In the genomic region with DNA sequence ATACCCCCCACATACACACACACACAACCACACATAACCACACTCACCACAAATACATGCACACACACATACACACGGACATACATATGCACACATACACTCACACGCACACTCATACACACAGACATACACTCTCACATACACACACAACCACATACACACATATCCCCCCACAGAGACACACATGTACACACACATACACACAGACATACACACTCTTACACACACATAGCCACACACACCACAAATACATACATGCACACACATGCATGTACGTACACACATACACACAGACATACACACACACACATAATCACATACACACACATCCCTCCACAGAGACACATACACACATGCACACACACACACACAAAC, we compare ENCODE assay signal across 17 cellular contexts. TPM values are rescaled to one million over a fixed set of nuclear protein-coding genes. Genes with fewer than 3 reads are reported as not detected.
DNase-seq lines count a peak whose midpoint lies in the region; ATAC-seq, FAIRE-seq and TF ChIP-seq lines count a peak whose summit lies in the region.
"Had no signal": no experiment of that assay in that cellular context is flagged by ENCODE, and none has a peak within 500 bp of the region (broad histone marks: within the 10 kb centered on the region; RNA-seq: fewer than 3 reads in every experiment).

No MANE protein-coding gene starts in this region.

- no peak overlapping the region for H3K4me2 ChIP-seq in HepG2 (ENCODE audit: low read depth, low read length)
- no peak overlapping the region for H3K4me2 ChIP-seq in H1 (ENCODE audit: insufficient read depth in 1 of 2, low read depth in 2 of 2, low read length in 2 of 2)
- H3K4me2 ChIP-seq: BLaER1 had no signal

- H3K27me3 ChIP-seq in HepG2 (ENCODE audit: control insufficient read depth in 1 of 2, insufficient read depth in 2 of 2, low read length in 2 of 2) (0 out of 5 replicates have a peak, but pooled peaks cover 0 to 6% of the 10 kb centered on the region in 2 experiments), right lobe of liver (no peaks in the 10 kb centered on the region), H1 (replicated peaks in 1 of 4; ENCODE audit: control insufficient read depth in 3 of 4, extremely low read depth in 1 of 4, insufficient read depth in 3 of 4, low read length in 3 of 4) (no peaks in the 10 kb centered on the region), left ventricle myocardium inferior (ENCODE audit: low read depth) (peaks cover 72% of the 10 kb centered on the region)
- H3K27me3 ChIP-seq: BLaER1 had no signal

- in situ Hi-C loops in HepG2 (cut with HindIII; ENCODE audit: extremely low pct_ligation_motif_present, low pct_unique_long_range_greater_than_20kb): no loop called here

- CTCF ChIA-PET in HepG2 (lab: Yijun Ruan, JAX; ENCODE audit: low intra/inter-chr PET ratio, low total read pairs): no interaction called here
- CTCF ChIA-PET in H1 (lab: Charles Lee; ENCODE audit: partially characterized antibody): interaction anchor here (2.6 to 4.4 kb wide), 3 partner anchors 12 to 30 kb away, joined by 13 to 27 read pairs (median 15); no protein-coding TSS in a partner anchor

- no peaks in the 10 kb centered on the region for H3K79me2 ChIP-seq in HepG2 (ENCODE audit: insufficient read depth, low read length)
- H3K79me2 ChIP-seq in H1 (ENCODE audit: control insufficient read depth in 1 of 2, insufficient read depth in 2 of 2, low read length in 2 of 2): no peaks in the 10 kb centered on the region; a peak in 1 of 4 replicates

- H3K36me3 ChIP-seq in HepG2 (replicated peaks in 1 of 2; ENCODE audit: control insufficient read depth in 1 of 2, insufficient read depth in 2 of 2, low read length in 2 of 2) (no peaks in the 10 kb centered on the region), right lobe of liver (no peaks in the 10 kb centered on the region), H1 (ENCODE audit: control insufficient read depth in 2 of 4, insufficient read depth in 4 of 4, low read length in 3 of 4) (no peaks in the 10 kb centered on the region), left ventricle myocardium inferior (no peaks in the 10 kb centered on the region)
- H3K36me3 ChIP-seq: BLaER1, HAP-1 had no signal

- no peak overlapping the region for H2BK20ac ChIP-seq in H1 (ENCODE audit: low read length)

- no peak for TF ChIP-seq EP300 in HepG2 (IDR thresholded peaks at IDR 0.05; ENCODE audit: low read depth in 2 of 2, low read length in 2 of 2)
- TF ChIP-seq EP300 in HepG2 (CRISPR knock-in tag; IDR thresholded peaks at IDR 0.05; ENCODE audit: borderline replicate concordance): no peak
- TF ChIP-seq EP300 in H1 (IDR thresholded peaks at IDR 0.05; ENCODE audit: borderline replicate concordance in 1 of 2, low read depth in 2 of 2, low read length in 2 of 2): no peak

- H3K9me3 ChIP-seq in HepG2 (ENCODE audit: low read length) (no peaks in the 10 kb centered on the region), right lobe of liver (no peaks in the 10 kb centered on the region), H1 (ENCODE audit: insufficient read depth in 2 of 2, low read depth in 1 of 2, low read length in 1 of 2) (no peaks in the 10 kb centered on the region), left ventricle myocardium inferior (replicated peaks) (no peaks in the 10 kb centered on the region)
- H3K9me3 ChIP-seq: BLaER1, Caco-2, HAP-1 had no signal

- no peak overlapping the region for H3K4me3 ChIP-seq in HepG2 (replicated peaks in 1 of 3; ENCODE audit: insufficient read depth in 1 of 3, low read depth in 2 of 3, low read length in 3 of 3)
- H3K4me3 ChIP-seq in right lobe of liver: no peak overlapping the region
- no peak overlapping the region for H3K4me3 ChIP-seq in H1 (ENCODE audit: extremely low read depth in 1 of 4, insufficient read depth in 2 of 4, low read depth in 3 of 4, low read length in 4 of 4)
- H3K4me3 ChIP-seq in left ventricle myocardium inferior: no peak overlapping the region
- H3K4me3 ChIP-seq: BLaER1, HAP-1 had no signal

- H3K4me1 ChIP-seq in HepG2 (ENCODE audit: insufficient read depth, low read length) (0 out of 2 replicates have a peak, but pooled peaks cover 5% of the 10 kb centered on the region), right lobe of liver (no peaks in the 10 kb centered on the region), H1 (replicated peaks in 1 of 4; ENCODE audit: control insufficient read depth in 3 of 4, insufficient read depth in 4 of 4, low read length in 3 of 4) (peaks cover 0 to 11% (median 4%) of the 10 kb centered on the region in 4 experiments; a peak in 3 of 7 replicates), left ventricle myocardium inferior (no peaks in the 10 kb centered on the region)
- H3K4me1 ChIP-seq: BLaER1, Caco-2, HAP-1 had no signal

- H3K9ac ChIP-seq in HepG2 (ENCODE audit: insufficient read depth, low read depth, low read length) (no peak overlapping the region), H1 (replicated peaks in 1 of 4; ENCODE audit: extremely low read depth in 1 of 4, low read depth in 3 of 4, low read length in 3 of 4) (no peak overlapping the region)
- H3K9ac ChIP-seq: BLaER1 had no signal

- H4K8ac ChIP-seq in H1 (ENCODE audit: extremely low read depth, insufficient read depth, low read length): no peak overlapping the region

- no peak overlapping the region for H2AFZ ChIP-seq in HepG2 (ENCODE audit: low read length)
- no peak overlapping the region for H2AFZ ChIP-seq in H1 (ENCODE audit: low read length)

- no peak for DNase-seq in HepG2 (ENCODE audit: low spot score)
- no peak for DNase-seq in right lobe of liver
- DNase-seq in H1 (ENCODE audit: low read depth in 1 of 2, low spot score in 2 of 2): no peak
- no peak for DNase-seq in urothelium cell line (ENCODE audit: low spot score)
- DNase-seq in left ventricle myocardium inferior: no peak
- DNase-seq in midbrain (lab: John Stamatoyannopoulos, UW): no peak
- DNase-seq: AML-193; Caco-2; CD8-positive, alpha-beta memory T cell; DMS53; GOT3; KBM-7 had no signal

- TF ChIP-seq RAD21 in HepG2 (CRISPR knock-in tag; IDR thresholded peaks at IDR 0.05): no peak
- no peak for TF ChIP-seq RAD21 in H1 (IDR thresholded peaks at IDR 0.05 in 1 of 2, conservative IDR thresholded peaks at IDR 0.05 in 1 of 2; ENCODE audit: low read depth in 2 of 2, low read length in 2 of 2)

- WGBS in HepG2 (ENCODE audit: low lambda C conversion rate): 60% methylated on average over 3 of the region's 3 CpGs
- WGBS in right lobe of liver (ENCODE audit: insufficient coverage, low coverage, low lambda C conversion rate, missing lambda C conversion rate): 81% methylated on average over 3 of the region's 3 CpGs
- 90% methylated on average over 3 of the region's 3 CpGs; no CpG with 5 or more reads in 1 of the 2 experiments for WGBS in H1 (ENCODE audit: extremely low coverage in 1 of 2, insufficient coverage in 1 of 2, insufficient read length in 1 of 2, insufficient replicate concordance in 2 of 2, low coverage in 1 of 2, low lambda C conversion rate in 2 of 2, missing lambda C conversion rate in 1 of 2), 2 experiments

- POLR2A ChIA-PET in HepG2 (lab: Yijun Ruan, JAX): no interaction called here
- POLR2A ChIA-PET in H1 (lab: Charles Lee; ENCODE audit: partially characterized antibody): no interaction called here

- peak overlapping the region; percentile 86 for H3K4ac ChIP-seq in H1 (replicated peaks; ENCODE audit: insufficient read length, low read depth, low read length)

- peak overlapping the region; percentile 95 for H3K56ac ChIP-seq in H1 (replicated peaks; ENCODE audit: insufficient read length, low read depth, low read length)

- peak overlapping the region; percentile 73; the same call in 1 of the 2 replicates for H2BK5ac ChIP-seq in H1 (ENCODE audit: low read depth, low read length)

- H2BK15ac ChIP-seq in H1 (ENCODE audit: low read length): peak overlapping the region; percentile 41; the same call in 1 of the 2 replicates

- ATAC-seq in HepG2: no peak
- ATAC-seq in right lobe of liver: no peak

- no peaks in the 10 kb centered on the region for H3K79me1 ChIP-seq in H1 (ENCODE audit: low read depth, low read length)

- no peaks in the 10 kb centered on the region for H4K20me1 ChIP-seq in HepG2 (ENCODE audit: insufficient read depth, low read length)
- H4K20me1 ChIP-seq in H1 (replicated peaks in 1 of 2; ENCODE audit: control insufficient read depth in 1 of 2, insufficient read depth in 2 of 2, low read length in 2 of 2): peaks cover 0 to 11% of the 10 kb centered on the region in 2 experiments
- H4K20me1 ChIP-seq: BLaER1 had no signal

- no TSS peak for BruUV-seq in HepG2 (replicated peaks; lab: Mats Ljungman, UMichigan)

- H4K5ac ChIP-seq in H1 (ENCODE audit: insufficient read length, low read depth, low read length): no peak overlapping the region

- H2BK120ac ChIP-seq in H1 (replicated peaks; ENCODE audit: low read depth, low read length): no peak overlapping the region

- H3K27ac ChIP-seq in HepG2 (ENCODE audit: extremely low read length, insufficient read depth, low read length) (no peak overlapping the region), right lobe of liver (no peak overlapping the region), H1 (ENCODE audit: low read depth, low read length) (no peak overlapping the region), left ventricle myocardium inferior (replicated peaks) (no peak overlapping the region)
- H3K27ac ChIP-seq: 22Rv1, BLaER1 had no signal

- H3K14ac ChIP-seq in H1 (ENCODE audit: insufficient read length): no peak overlapping the region

- no peak overlapping the region for H3K23ac ChIP-seq in H1 (ENCODE audit: insufficient read length)

- peaks cover 12% of the 10 kb centered on the region; the same call in 1 of the 2 replicates for H3K23me2 ChIP-seq in H1 (ENCODE audit: low read depth, low read length)

- TF ChIP-seq CTCF in HepG2 (CRISPR knock-in tag; IDR thresholded peaks at IDR 0.05) (no peak), right lobe of liver (IDR thresholded peaks at IDR 0.05) (no peak), H1 (IDR thresholded peaks at IDR 0.05; ENCODE audit: control extremely low read depth in 1 of 3, insufficient read depth in 1 of 3, low read depth in 1 of 3, low read length in 3 of 3) (no peak), left ventricle myocardium inferior (IDR thresholded peaks at IDR 0.05; ENCODE audit: borderline replicate concordance) (no peak)

- FAIRE-seq in HepG2 (lab: Jason Lieb, UNC) (peak; percentile 56), H1 (lab: Jason Lieb, UNC) (no peak), urothelium cell line (lab: Jason Lieb, UNC) (peak; percentile 98)
- FAIRE-seq: GM18507 had no signal

- peak overlapping the region; percentile 65; the same call in 1 of the 2 replicates for H2BK12ac ChIP-seq in H1 (ENCODE audit: low read depth, low read length)

- intact Hi-C loops in HepG2 (cut with micrococcal nuclease; ENCODE audit: unreplicated experiment) (no loop called here), right lobe of liver (cut with DNase I) (no loop called here), left ventricle myocardium inferior (cut with micrococcal nuclease) (no loop called here)

- H3K18ac ChIP-seq in H1 (ENCODE audit: extremely low read depth, low read length): no peak overlapping the region

- TF ChIP-seq POLR2A in HepG2 (IDR thresholded peaks at IDR 0.05; ENCODE audit: insufficient read depth in 1 of 2, low read depth in 2 of 2, low read length in 2 of 2) (no peak), right lobe of liver (IDR thresholded peaks at IDR 0.05) (no peak), H1 (IDR thresholded peaks at IDR 0.05; ENCODE audit: control extremely low read depth in 1 of 2, low read depth in 2 of 2, low read length in 2 of 2) (no peak)

- peak overlapping the region; percentile 81 for H4K91ac ChIP-seq in H1 (replicated peaks; ENCODE audit: insufficient read length, low read length)

- H2AK5ac ChIP-seq in H1 (ENCODE audit: low read depth, low read length): peak overlapping the region; percentile 89; the same call in 1 of the 2 replicates

RNA-seq across cellular contexts. Expression of a gene that starts 25.5 kb away (rescaled TPM):
- total RNA-seq in HepG2 (2016; rRNA removed; fragmentation: Illumina TruSeq; extraction: Trizol) (not detected in 2 replicates), right lobe of liver (100 to 1,000 TPM in 4 of 6 experiments, 10 to 100 TPM in 2; 69.8 to 330 (median 152) TPM), left ventricle myocardium inferior (96.2 TPM)
- not detected in 2 replicates for total RNA-seq in HepG2 (2016; cell fraction: cytosol; rRNA removed; fragmentation: Illumina TruSeq; extraction: Trizol; ENCODE audit: low read depth)
- total RNA-seq in HepG2 (2016; cell fraction: insoluble cytoplasmic fraction; rRNA removed; fragmentation: Illumina TruSeq; extraction: Trizol): not detected in 2 replicates
- total RNA-seq in HepG2 (2016; cell fraction: membrane; rRNA removed; fragmentation: Illumina TruSeq; extraction: Trizol): not detected in 2 replicates
- total RNA-seq in HepG2 (2016; cell fraction: nucleus; rRNA removed; fragmentation: Illumina TruSeq; extraction: Trizol): not detected in 2 replicates
- polyA plus RNA-seq in HepG2 (2011; rRNA removed) (not detected in 2 replicates), H1 (2011; rRNA removed) (not detected in 2 replicates)
- not detected in 2 replicates for polyA plus RNA-seq in HepG2 (2011; cell fraction: cytosol; rRNA removed)
- not detected in 2 replicates for polyA plus RNA-seq in HepG2 (2011; cell fraction: nucleus; rRNA removed)
- not detected in 2 replicates for polyA plus RNA-seq in HepG2 (2012)
- polyA plus RNA-seq in HepG2 (2016; cell fraction: cytosol; fragmentation: Illumina TruSeq; extraction: Trizol; ENCODE audit: low read depth): not detected in 2 replicates
- not detected in 2 replicates for polyA plus RNA-seq in HepG2 (2016; cell fraction: insoluble cytoplasmic fraction; fragmentation: Illumina TruSeq; extraction: Trizol; ENCODE audit: low read depth)
- polyA plus RNA-seq in HepG2 (2016; cell fraction: membrane; fragmentation: Illumina TruSeq; extraction: Trizol; ENCODE audit: low read depth): not detected in 2 replicates
- not detected in 2 replicates for polyA plus RNA-seq in HepG2 (2016; cell fraction: nucleus; fragmentation: Illumina TruSeq; extraction: Trizol; ENCODE audit: insufficient read depth, low read depth)
- not detected in 2 replicates for polyA minus RNA-seq in HepG2 (2011; rRNA and poly(A)+ RNA removed; ENCODE audit: low replicate concordance)
- not detected in 2 replicates for polyA minus RNA-seq in HepG2 (2011; cell fraction: cytosol; rRNA and poly(A)+ RNA removed)
- not detected in 2 replicates for polyA minus RNA-seq in HepG2 (2011; cell fraction: nucleus; rRNA and poly(A)+ RNA removed)
- total RNA-seq in H1 (2021; fragmentation: NEBNext Ultra II Directional; extraction: Animal tissue kit (Norgen Biotek cat#: 25700)): not detected in 2 replicates
- polyA plus RNA-seq in H1 (2011; cell fraction: cytosol; rRNA removed): not detected
- not detected for polyA plus RNA-seq in H1 (2011; cell fraction: nucleus; rRNA removed)
- polyA plus RNA-seq in H1 (2012, experiment 1 of 2): not detected in 4 replicates
- polyA plus RNA-seq in H1 (2012, experiment 2 of 2): not detected
- polyA plus RNA-seq in H1 (2013, experiment 1 of 2): not detected
- not detected for polyA plus RNA-seq in H1 (2013, experiment 2 of 2)
- not detected in 2 replicates for polyA minus RNA-seq in H1 (2011; rRNA and poly(A)+ RNA removed)
- polyA minus RNA-seq in H1 (2011; cell fraction: cytosol; rRNA and poly(A)+ RNA removed): not detected
- polyA minus RNA-seq in H1 (2011; cell fraction: nucleus; rRNA and poly(A)+ RNA removed): not detected
- total RNA-seq: Caco-2, Daoy had no signal
- polyA plus RNA-seq: CD8-positive, alpha-beta memory T cell had no signal

RNA-seq across cellular contexts. Expression of a gene that starts 32.1 kb away (rescaled TPM):
- 0.11 TPM in 1 of 2 replicates, not detected in the other for total RNA-seq in HepG2 (2016; rRNA removed; fragmentation: Illumina TruSeq; extraction: Trizol)
- total RNA-seq in HepG2 (2016; cell fraction: cytosol; rRNA removed; fragmentation: Illumina TruSeq; extraction: Trizol; ENCODE audit: low read depth): not detected in 2 replicates
- not detected in 2 replicates for total RNA-seq in HepG2 (2016; cell fraction: insoluble cytoplasmic fraction; rRNA removed; fragmentation: Illumina TruSeq; extraction: Trizol)
- total RNA-seq in HepG2 (2016; cell fraction: membrane; rRNA removed; fragmentation: Illumina TruSeq; extraction: Trizol): 0.06 TPM in 1 of 2 replicates, not detected in the other
- total RNA-seq in HepG2 (2016; cell fraction: nucleus; rRNA removed; fragmentation: Illumina TruSeq; extraction: Trizol): not detected in 2 replicates
- 0.03 TPM in 2 replicates for polyA plus RNA-seq in HepG2 (2011; rRNA removed)
- polyA plus RNA-seq in HepG2 (2011; cell fraction: cytosol; rRNA removed): not detected in 2 replicates
- polyA plus RNA-seq in HepG2 (2011; cell fraction: nucleus; rRNA removed): 0.03 TPM in 1 of 2 replicates, not detected in the other
- polyA plus RNA-seq in HepG2 (2012): not detected in 2 replicates
- not detected in 2 replicates for polyA plus RNA-seq in HepG2 (2016; cell fraction: cytosol; fragmentation: Illumina TruSeq; extraction: Trizol; ENCODE audit: low read depth)
- polyA plus RNA-seq in HepG2 (2016; cell fraction: insoluble cytoplasmic fraction; fragmentation: Illumina TruSeq; extraction: Trizol; ENCODE audit: low read depth): not detected in 2 replicates
- not detected in 2 replicates for polyA plus RNA-seq in HepG2 (2016; cell fraction: membrane; fragmentation: Illumina TruSeq; extraction: Trizol; ENCODE audit: low read depth)
- not detected in 2 replicates for polyA plus RNA-seq in HepG2 (2016; cell fraction: nucleus; fragmentation: Illumina TruSeq; extraction: Trizol; ENCODE audit: insufficient read depth, low read depth)
- 0.78 and 4.6 TPM in 2 replicates for polyA minus RNA-seq in HepG2 (2011; rRNA and poly(A)+ RNA removed; ENCODE audit: low replicate concordance)
- not detected in 2 replicates for polyA minus RNA-seq in HepG2 (2011; cell fraction: cytosol; rRNA and poly(A)+ RNA removed)
- not detected in 2 replicates for polyA minus RNA-seq in HepG2 (2011; cell fraction: nucleus; rRNA and poly(A)+ RNA removed)
- 1 to 10 TPM in 2 of 6 experiments, under 1 TPM in 4; 0.24 to 1.8 (median 0.62) TPM for total RNA-seq in right lobe of liver
- total RNA-seq in H1 (2021; fragmentation: NEBNext Ultra II Directional; extraction: Animal tissue kit (Norgen Biotek cat#: 25700)): 15.7 and 17.2 TPM in 2 replicates
- polyA plus RNA-seq in H1 (2011; rRNA removed): 15.8 and 23.8 TPM in 2 replicates
- polyA plus RNA-seq in H1 (2011; cell fraction: cytosol; rRNA removed): 10.4 TPM
- polyA plus RNA-seq in H1 (2011; cell fraction: nucleus; rRNA removed): 15.7 TPM
- polyA plus RNA-seq in H1 (2012, experiment 1 of 2): 7.6 to 17.8 TPM (median 13.6 TPM) in 4 replicates
- polyA plus RNA-seq in H1 (2012, experiment 2 of 2): 8.3 TPM
- 15.2 TPM for polyA plus RNA-seq in H1 (2013, experiment 1 of 2)
- 16.6 TPM for polyA plus RNA-seq in H1 (2013, experiment 2 of 2)
- polyA minus RNA-seq in H1 (2011; rRNA and poly(A)+ RNA removed): 22.7 and 23.1 TPM in 2 replicates
- 16.6 TPM for polyA minus RNA-seq in H1 (2011; cell fraction: cytosol; rRNA and poly(A)+ RNA removed)
- polyA minus RNA-seq in H1 (2011; cell fraction: nucleus; rRNA and poly(A)+ RNA removed): 15.3 TPM
- 2.0 TPM for total RNA-seq in left ventricle myocardium inferior
- polyA plus RNA-seq: CD8-positive, alpha-beta memory T cell had no signal

RNA-seq across cellular contexts. Expression of a gene that starts 35.1 kb away (rescaled TPM):
- total RNA-seq in HepG2 (2016; rRNA removed; fragmentation: Illumina TruSeq; extraction: Trizol): not detected in 2 replicates
- total RNA-seq in HepG2 (2016; cell fraction: cytosol; rRNA removed; fragmentation: Illumina TruSeq; extraction: Trizol; ENCODE audit: low read depth): not detected in 2 replicates
- total RNA-seq in HepG2 (2016; cell fraction: insoluble cytoplasmic fraction; rRNA removed; fragmentation: Illumina TruSeq; extraction: Trizol): not detected in 2 replicates
- total RNA-seq in HepG2 (2016; cell fraction: membrane; rRNA removed; fragmentation: Illumina TruSeq; extraction: Trizol): not detected in 2 replicates
- total RNA-seq in HepG2 (2016; cell fraction: nucleus; rRNA removed; fragmentation: Illumina TruSeq; extraction: Trizol): not detected in 2 replicates
- not detected in 2 replicates for polyA plus RNA-seq in HepG2 (2011; rRNA removed)
- not detected in 2 replicates for polyA plus RNA-seq in HepG2 (2011; cell fraction: cytosol; rRNA removed)
- not detected in 2 replicates for polyA plus RNA-seq in HepG2 (2011; cell fraction: nucleus; rRNA removed)
- not detected in 2 replicates for polyA plus RNA-seq in HepG2 (2012)
- polyA plus RNA-seq in HepG2 (2016; cell fraction: cytosol; fragmentation: Illumina TruSeq; extraction: Trizol; ENCODE audit: low read depth): not detected in 2 replicates
- polyA plus RNA-seq in HepG2 (2016; cell fraction: insoluble cytoplasmic fraction; fragmentation: Illumina TruSeq; extraction: Trizol; ENCODE audit: low read depth): not detected in 2 replicates
- polyA plus RNA-seq in HepG2 (2016; cell fraction: membrane; fragmentation: Illumina TruSeq; extraction: Trizol; ENCODE audit: low read depth): not detected in 2 replicates
- polyA plus RNA-seq in HepG2 (2016; cell fraction: nucleus; fragmentation: Illumina TruSeq; extraction: Trizol; ENCODE audit: insufficient read depth, low read depth): not detected in 2 replicates
- polyA minus RNA-seq in HepG2 (2011; rRNA and poly(A)+ RNA removed; ENCODE audit: low replicate concordance): not detected in 2 replicates
- polyA minus RNA-seq in HepG2 (2011; cell fraction: cytosol; rRNA and poly(A)+ RNA removed): not detected in 2 replicates
- not detected in 2 replicates for polyA minus RNA-seq in HepG2 (2011; cell fraction: nucleus; rRNA and poly(A)+ RNA removed)
- 100 to 1,000 TPM in 2 of 6 experiments, 10 to 100 TPM in 4; 63.3 to 305 (median 71.9) TPM for total RNA-seq in right lobe of liver
- total RNA-seq in H1 (2021; fragmentation: NEBNext Ultra II Directional; extraction: Animal tissue kit (Norgen Biotek cat#: 25700)): not detected in 2 replicates
- polyA plus RNA-seq in H1 (2011; rRNA removed): not detected in 2 replicates
- polyA plus RNA-seq in H1 (2011; cell fraction: cytosol; rRNA removed): not detected
- not detected for polyA plus RNA-seq in H1 (2011; cell fraction: nucleus; rRNA removed)
- not detected in 4 replicates for polyA plus RNA-seq in H1 (2012, experiment 1 of 2)
- polyA plus RNA-seq in H1 (2012, experiment 2 of 2): not detected
- not detected for polyA plus RNA-seq in H1 (2013, experiment 1 of 2)
- not detected for polyA plus RNA-seq in H1 (2013, experiment 2 of 2)
- not detected in 2 replicates for polyA minus RNA-seq in H1 (2011; rRNA and poly(A)+ RNA removed)
- not detected for polyA minus RNA-seq in H1 (2011; cell fraction: cytosol; rRNA and poly(A)+ RNA removed)
- polyA minus RNA-seq in H1 (2011; cell fraction: nucleus; rRNA and poly(A)+ RNA removed): not detected
- 76.6 TPM for total RNA-seq in left ventricle myocardium inferior
- total RNA-seq: Caco-2, Daoy had no signal
- polyA plus RNA-seq: CD8-positive, alpha-beta memory T cell had no signal

RNA-seq across cellular contexts. Expression of a gene that starts 42.1 kb away (rescaled TPM):
- total RNA-seq in HepG2 (2016; rRNA removed; fragmentation: Illumina TruSeq; extraction: Trizol): not detected in 2 replicates
- not detected in 2 replicates for total RNA-seq in HepG2 (2016; cell fraction: cytosol; rRNA removed; fragmentation: Illumina TruSeq; extraction: Trizol; ENCODE audit: low read depth)
- total RNA-seq in HepG2 (2016; cell fraction: insoluble cytoplasmic fraction; rRNA removed; fragmentation: Illumina TruSeq; extraction: Trizol): not detected in 2 replicates
- not detected in 2 replicates for total RNA-seq in HepG2 (2016; cell fraction: membrane; rRNA removed; fragmentation: Illumina TruSeq; extraction: Trizol)
- total RNA-seq in HepG2 (2016; cell fraction: nucleus; rRNA removed; fragmentation: Illumina TruSeq; extraction: Trizol): not detected in 2 replicates
- not detected in 2 replicates for polyA plus RNA-seq in HepG2 (2011; rRNA removed)
- not detected in 2 replicates for polyA plus RNA-seq in HepG2 (2011; cell fraction: cytosol; rRNA removed)
- not detected in 2 replicates for polyA plus RNA-seq in HepG2 (2011; cell fraction: nucleus; rRNA removed)
- not detected in 2 replicates for polyA plus RNA-seq in HepG2 (2012)
- not detected in 2 replicates for polyA plus RNA-seq in HepG2 (2016; cell fraction: cytosol; fragmentation: Illumina TruSeq; extraction: Trizol; ENCODE audit: low read depth)
- polyA plus RNA-seq in HepG2 (2016; cell fraction: insoluble cytoplasmic fraction; fragmentation: Illumina TruSeq; extraction: Trizol; ENCODE audit: low read depth): not detected in 2 replicates
- polyA plus RNA-seq in HepG2 (2016; cell fraction: membrane; fragmentation: Illumina TruSeq; extraction: Trizol; ENCODE audit: low read depth): not detected in 2 replicates
- not detected in 2 replicates for polyA plus RNA-seq in HepG2 (2016; cell fraction: nucleus; fragmentation: Illumina TruSeq; extraction: Trizol; ENCODE audit: insufficient read depth, low read depth)
- not detected in 2 replicates for polyA minus RNA-seq in HepG2 (2011; rRNA and poly(A)+ RNA removed; ENCODE audit: low replicate concordance)
- polyA minus RNA-seq in HepG2 (2011; cell fraction: cytosol; rRNA and poly(A)+ RNA removed): not detected in 2 replicates
- not detected in 2 replicates for polyA minus RNA-seq in HepG2 (2011; cell fraction: nucleus; rRNA and poly(A)+ RNA removed)
- 100 to 1,000 TPM in 2 of 6 experiments, 10 to 100 TPM in 4; 66.3 to 227 (median 75.0) TPM for total RNA-seq in right lobe of liver
- not detected in 2 replicates for total RNA-seq in H1 (2021; fragmentation: NEBNext Ultra II Directional; extraction: Animal tissue kit (Norgen Biotek cat#: 25700))
- not detected in 2 replicates for polyA plus RNA-seq in H1 (2011; rRNA removed)
- not detected for polyA plus RNA-seq in H1 (2011; cell fraction: cytosol; rRNA removed)
- not detected for polyA plus RNA-seq in H1 (2011; cell fraction: nucleus; rRNA removed)
- polyA plus RNA-seq in H1 (2012, experiment 1 of 2): not detected in 4 replicates
- polyA plus RNA-seq in H1 (2012, experiment 2 of 2): not detected
- polyA plus RNA-seq in H1 (2013, experiment 1 of 2): not detected
- not detected for polyA plus RNA-seq in H1 (2013, experiment 2 of 2)
- not detected in 2 replicates for polyA minus RNA-seq in H1 (2011; rRNA and poly(A)+ RNA removed)
- polyA minus RNA-seq in H1 (2011; cell fraction: cytosol; rRNA and poly(A)+ RNA removed): not detected
- not detected for polyA minus RNA-seq in H1 (2011; cell fraction: nucleus; rRNA and poly(A)+ RNA removed)
- total RNA-seq in left ventricle myocardium inferior: 70.1 TPM
- total RNA-seq: Caco-2, Daoy had no signal
- polyA plus RNA-seq: CD8-positive, alpha-beta memory T cell had no signal

Comparison
In these comparisons a context has a peak if more than half of its experiments do, and no peak if none do; other contexts are left out.
1. RNA of a gene that starts 25.5 kb away (total RNA-seq): 69.8 to 330 TPM in right lobe of liver and 96.2 TPM in left ventricle myocardium inferior (single experiment); not detected in HepG2 and not detected in H1; every median in the first group is over 10 times any median in the second.
2. RNA of a gene that starts 35.1 kb away (total RNA-seq): 76.6 TPM in left ventricle myocardium inferior (single experiment) and 63.3 to 305 TPM in right lobe of liver; not detected in HepG2 and not detected in H1; every median in the first group is over 10 times any median in the second.